25 cellular contexts compared by ENCODE assay signal in genomic region chr12:20577054-20577453, GRCh38.
"Had no signal": no experiment of that assay in that cellular context is flagged by ENCODE, and none has a peak within 500 bp of the region (broad histone marks: within the 10 kb centered on the region; RNA-seq: fewer than 3 reads in every experiment).

No MANE protein-coding gene starts in this region.

- H3K27me3 ChIP-seq: ascending aorta, breast epithelium, cardiac muscle cell, dorsolateral prefrontal cortex, gastrocnemius medialis had no signal

- DNase-seq: activated CD4-positive, alpha-beta memory T cell treated with anti-CD3 and anti-CD28 coated beads for 36 hours; activated CD4-positive, alpha-beta T cell treated with anti-CD3 and anti-CD28 coated beads for 36 hours; activated CD4-positive, alpha-beta T cell treated with anti-CD3 and anti-CD28 coated beads, Interleukin-2, amount 10 ng/mL, durations not matched to agents 24 days and 14 days; activated CD4-positive, CD25-positive, alpha-beta regulatory T cell; activated CD4-positive, CD25-positive, alpha-beta regulatory T cell treated with anti-CD3 and anti-CD28 coated beads, Interleukin-2, amount 50 U/mL, for 72 hours; activated CD8-positive, alpha-beta memory T cell treated with anti-CD3 and anti-CD28 coated beads, Interleukin-2, amount 10 ng/mL, durations not matched to agents 7 days and 5 days; activated CD8-positive, alpha-beta memory T cell treated with anti-CD3 and anti-CD28 coated beads, Interleukin-2, amount 50 U/mL, for 4 hours; activated CD8-positive, alpha-beta T cell treated with anti-CD3 and anti-CD28 coated beads, Interleukin-2, amount 10 ng/mL, durations not matched to agents 7 days and 5 days; activated effector memory CD4-positive, alpha-beta T cell treated with anti-CD3 and anti-CD28 coated beads, Interleukin-2, amount 50 U/mL, for 16 hours; activated naive CD4-positive, alpha-beta T cell treated with anti-CD3 and anti-CD28 coated beads for 36 hours; activated naive CD8-positive, alpha-beta T cell treated with anti-CD3 and anti-CD28 coated beads, Interleukin-2, amount 10 ng/mL, durations not matched to agents 7 days and 5 days; activated T-cell treated with anti-CD3 and anti-CD28 coated beads, Interleukin-2, amount 50 U/mL, for 1 hour; activated T-cell treated with anti-CD3 and anti-CD28 coated beads, Interleukin-2, amount 50 U/mL, for 48 hours; dorsolateral prefrontal cortex; effector memory CD4-positive, alpha-beta T cell; endodermal cell; foreskin fibroblast; gastrocnemius medialis; T-helper 2 cell had no signal

- H3K27ac ChIP-seq: ascending aorta, breast epithelium, cardiac muscle cell, coronary artery, dorsolateral prefrontal cortex, gastrocnemius medialis had no signal

- H3K4me3 ChIP-seq: breast epithelium, cardiac muscle cell, coronary artery, dorsolateral prefrontal cortex, gastrocnemius medialis had no signal

- H3K4me1 ChIP-seq: breast epithelium, gastrocnemius medialis had no signal

- H3K36me3 ChIP-seq: ascending aorta, breast epithelium, cardiac muscle cell, gastrocnemius medialis had no signal

- ATAC-seq: activated CD4-positive, alpha-beta T cell treated with anti-CD3 and anti-CD28 coated beads for 36 hours; activated CD8-positive, alpha-beta memory T cell treated with anti-CD3 and anti-CD28 coated beads, Interleukin-2, amount 10 ng/mL, durations not matched to agents 7 days and 5 days; activated CD8-positive, alpha-beta T cell treated with anti-CD3 and anti-CD28 coated beads, Interleukin-2, amount 10 ng/mL, durations not matched to agents 7 days and 5 days; activated naive CD4-positive, alpha-beta T cell treated with anti-CD3 and anti-CD28 coated beads, Interleukin-2, amount 50 U/mL, for 72 hours; esophagus mucosa; gastrocnemius medialis had no signal
